In genomic region chr2:241733391-241734207, GRCh38 we compare ENCODE assay signal across 8 cellular contexts. TPM values are rescaled to one million over a fixed set of nuclear protein-coding genes. Genes with fewer than 3 reads are reported as not detected.
DNase-seq lines count a peak whose midpoint lies in the region; ATAC-seq and TF ChIP-seq lines count a peak whose summit lies in the region.

No MANE protein-coding gene starts in this region.

- H3F3A ChIP-seq in MM.1S (ENCODE audit: insufficient read depth, low read length) (no peaks in the 10 kb centered on the region; the same call in 1 of the 2 replicates), neural progenitor cell (ENCODE audit: low read depth) (no peaks in the 10 kb centered on the region)

- H3K4me3 Mint-ChIP-seq in neural progenitor cell: peak overlapping the region; percentile 78

- H3K4me1 Mint-ChIP-seq in neural progenitor cell: peaks cover 3% of the 10 kb centered on the region

- H3K9me3 ChIP-seq in MM.1S (replicated peaks; ENCODE audit: insufficient read depth, low read length) (no peaks in the 10 kb centered on the region), endocrine pancreas (ENCODE audit: control insufficient read depth, low read length) (no peaks in the 10 kb centered on the region), neural progenitor cell (ENCODE audit: low read depth) (no peaks in the 10 kb centered on the region)

- no peaks in the 10 kb centered on the region for H3K27me3 ChIP-seq in MM.1S (replicated peaks; ENCODE audit: insufficient read depth, low read length)
- no peaks in the 10 kb centered on the region for H3K27me3 ChIP-seq in endocrine pancreas (ENCODE audit: control insufficient read depth, insufficient read depth, low read length)
- H3K27me3 ChIP-seq in neural progenitor cell: no peaks in the 10 kb centered on the region

- H3K4me3 ChIP-seq in MM.1S (ENCODE audit: low read length) (peak overlapping the region; percentile 50), endocrine pancreas (ENCODE audit: control insufficient read depth, insufficient read depth, low read length) (no peak overlapping the region), neural progenitor cell (peak overlapping the region; percentile 68)

- no peaks in the 10 kb centered on the region for H3K79me2 ChIP-seq in MM.1S (ENCODE audit: low read length)
- H3K79me2 ChIP-seq in neural progenitor cell (ENCODE audit: low read depth): no peaks in the 10 kb centered on the region

- TF ChIP-seq CTCF in C4-2B (conservative IDR thresholded peaks at IDR 0.05) (no peak), MM.1S (IDR thresholded peaks at IDR 0.05; ENCODE audit: low read length) (0 out of 2 replicates have a peak, but pooled peaks have one; percentile 10), neural progenitor cell (IDR thresholded peaks at IDR 0.05) (no peak)

- DNase-seq in MM.1S (no peak), neural progenitor cell (ENCODE audit: low spot score) (no peak), COLO668 (lab: John Stamatoyannopoulos, UW; ENCODE audit: unreplicated experiment) (no peak)

- H2AFZ ChIP-seq in MM.1S (ENCODE audit: low read length) (peak overlapping the region; percentile 89), neural progenitor cell (replicated peaks) (peak overlapping the region; percentile 93)

- peak overlapping the region; percentile 18; the same call in 1 of the 2 replicates for H3K9ac ChIP-seq in MM.1S (ENCODE audit: low read length)
- peak overlapping the region; percentile 30 for H3K9ac ChIP-seq in endocrine pancreas (ENCODE audit: control insufficient read depth, insufficient read depth, low read length)
- no peak overlapping the region for H3K9ac ChIP-seq in neural progenitor cell

- H3K4me2 ChIP-seq in MM.1S (ENCODE audit: low read depth, low read length): peak overlapping the region; percentile 59; the same call in 1 of the 2 replicates
- peak overlapping the region; percentile 70 for H3K4me2 ChIP-seq in neural progenitor cell

- H3K27ac Mint-ChIP-seq in neural progenitor cell: no peak overlapping the region

- ATAC-seq in GM18870 (IDR thresholded peaks at IDR 0.05; ENCODE audit: unreplicated experiment) (no peak), HG03175 (IDR thresholded peaks at IDR 0.05; ENCODE audit: unreplicated experiment) (no peak), GM19324 (IDR thresholded peaks at IDR 0.05; ENCODE audit: low FRiP score, unreplicated experiment) (no peak)

- H3K27ac ChIP-seq in C4-2B (peak overlapping the region; percentile 95), MM.1S (ENCODE audit: low read length) (no peak overlapping the region), neural progenitor cell (no peak overlapping the region)

- no peaks in the 10 kb centered on the region for H3K9me2 ChIP-seq in MM.1S (replicated peaks; ENCODE audit: insufficient read depth, low read length)

- peaks cover 2% of the 10 kb centered on the region for H3K27me3 Mint-ChIP-seq in neural progenitor cell (ENCODE audit: insufficient read depth, low read depth)

- peaks cover 3% of the 10 kb centered on the region for H3K4me1 ChIP-seq in MM.1S (ENCODE audit: low read length)
- no peaks in the 10 kb centered on the region for H3K4me1 ChIP-seq in endocrine pancreas (ENCODE audit: control insufficient read depth, insufficient read depth, low read length)
- H3K4me1 ChIP-seq in neural progenitor cell: no peaks in the 10 kb centered on the region

- peaks cover 3% of the 10 kb centered on the region for H3K9me3 Mint-ChIP-seq in neural progenitor cell

- no peaks in the 10 kb centered on the region for H4K20me1 ChIP-seq in MM.1S (ENCODE audit: insufficient read depth, low read length)
- peaks cover 7% of the 10 kb centered on the region for H4K20me1 ChIP-seq in neural progenitor cell (ENCODE audit: low read depth)

- no peaks in the 10 kb centered on the region for H3K36me3 Mint-ChIP-seq in neural progenitor cell

- H3K36me3 ChIP-seq in MM.1S (replicated peaks; ENCODE audit: insufficient read depth, low read length) (no peaks in the 10 kb centered on the region), endocrine pancreas (ENCODE audit: control insufficient read depth, insufficient read depth, low read length) (no peaks in the 10 kb centered on the region), neural progenitor cell (no peaks in the 10 kb centered on the region)

RNA-seq across cellular contexts. Expression of gene D2HGDH, which starts 0.8 kb away (rescaled TPM):
- total RNA-seq in neural progenitor cell (ENCODE audit: low replicate concordance): 3.5 and 15.4 TPM in 2 replicates

RNA-seq across cellular contexts. Expression of gene ING5, which starts 31.8 kb away (rescaled TPM):
- total RNA-seq in neural progenitor cell (ENCODE audit: low replicate concordance): 38.2 and 49.0 TPM in 2 replicates

RNA-seq across cellular contexts. Expression of gene GAL3ST2, which starts 43.0 kb away (rescaled TPM):
- total RNA-seq in neural progenitor cell (ENCODE audit: low replicate concordance): 0.09 TPM in 1 of 2 replicates, not detected in the other

RNA-seq across cellular contexts. Expression of gene DTYMK, which starts 47.0 kb away (rescaled TPM):
- total RNA-seq in neural progenitor cell (ENCODE audit: low replicate concordance): 43.4 and 59.9 TPM in 2 replicates
